Comparison of ENCODE assay signal across 8 cellular contexts in the genomic region with DNA sequence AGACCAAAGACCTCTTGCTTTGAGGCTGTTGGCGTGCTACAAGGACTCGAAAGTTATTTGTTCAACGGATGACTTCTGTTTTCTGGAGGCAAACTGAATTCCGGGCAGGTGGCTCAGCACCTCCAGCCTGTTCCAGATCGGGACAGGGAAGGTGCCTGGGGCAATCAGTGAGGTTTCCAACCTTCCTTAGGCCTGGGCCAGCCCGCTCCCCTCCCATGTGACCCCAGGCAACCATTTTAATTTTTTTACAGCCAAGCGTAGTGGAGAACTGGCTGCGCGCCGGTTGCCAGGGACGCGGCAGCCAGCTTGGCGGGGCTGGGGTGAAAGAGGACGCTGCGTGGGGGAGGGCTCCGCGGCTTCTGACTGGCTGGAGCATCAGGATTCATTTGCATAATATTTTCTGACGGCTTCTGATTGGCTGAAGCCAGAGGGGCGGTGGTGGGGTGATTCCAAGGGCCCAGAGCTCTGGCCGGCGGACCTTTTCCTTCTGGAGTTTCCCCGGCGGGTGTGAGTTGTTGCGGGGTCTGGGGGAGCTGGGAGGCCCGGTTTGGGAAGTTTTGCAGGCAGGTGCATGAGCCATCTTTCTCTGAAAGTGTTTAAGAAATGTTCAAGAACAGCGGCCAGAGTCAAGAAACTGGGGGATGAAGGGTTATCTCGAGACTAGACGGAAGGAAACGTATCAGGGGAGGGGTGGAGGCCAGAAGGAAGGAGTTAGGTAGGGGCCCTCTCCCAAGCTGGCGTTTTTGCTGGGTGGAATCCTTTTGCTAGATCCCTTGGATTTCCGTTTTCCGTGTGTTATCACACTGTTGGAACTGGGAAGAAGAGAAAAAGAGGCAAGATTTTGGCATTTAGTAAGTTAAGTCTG. TPM values are rescaled to one million over a fixed set of nuclear protein-coding genes. Genes with fewer than 3 reads are reported as not detected.
A peak's percentile ranks its signal among the peaks of the same experiment; 100 is the strongest.
DNase-seq lines count a peak whose midpoint lies in the region; ATAC-seq, FAIRE-seq and TF ChIP-seq lines count a peak whose summit lies in the region.

A gene with protein sequence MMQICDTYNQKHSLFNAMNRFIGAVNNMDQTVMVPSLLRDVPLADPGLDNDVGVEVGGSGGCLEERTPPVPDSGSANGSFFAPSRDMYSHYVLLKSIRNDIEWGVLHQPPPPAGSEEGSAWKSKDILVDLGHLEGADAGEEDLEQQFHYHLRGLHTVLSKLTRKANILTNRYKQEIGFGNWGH (plus strand): TSS at position 479 of the 865 bp plus-strand sequence. CDS start 3,488 bp downstream, outside the sequence.

- no peaks in the 10 kb centered on the region for H4K20me1 ChIP-seq in neural cell (ENCODE audit: insufficient read depth)

- peak within 1 kb of the TSS; percentile 49 for H3K9ac ChIP-seq in neural cell (ENCODE audit: low read length)

- peak within 1 kb of the TSS; percentile 96 to 99 for H3K27ac Mint-ChIP-seq in activated naive CD4-positive, alpha-beta T cell treated with anti-CD3 and anti-CD28 coated beads, Interleukin-2, amount 50 U/mL, for 72 hours

- TF ChIP-seq POLR2A in suprapubic skin (IDR thresholded peaks at IDR 0.05), result peak in 1 of 2 donors; percentile 65

- H3K36me3 Mint-ChIP-seq in activated naive CD4-positive, alpha-beta T cell treated with anti-CD3 and anti-CD28 coated beads, Interleukin-2, amount 50 U/mL, for 72 hours, result peaks cover 29 to 33% of the 10 kb centered on the region in 2 donors

- TF ChIP-seq CTCF in neural cell (IDR thresholded peaks at IDR 0.05; ENCODE audit: poor library complexity, severe bottlenecking) (no peak), suprapubic skin (IDR thresholded peaks at IDR 0.05) (no peak)

- H3K4me1 ChIP-seq in suprapubic skin, result no peaks in the 10 kb centered on the region

- H3K9me3 ChIP-seq in KOPT-K1 (ENCODE audit: insufficient read depth, low read length, poor library complexity, severe bottlenecking), result no peaks in the 10 kb centered on the region
- H3K9me3 ChIP-seq in neural cell (ENCODE audit: low read length), result no peaks in the 10 kb centered on the region
- H3K9me3 ChIP-seq in suprapubic skin, result no peaks in the 10 kb centered on the region

- TF ChIP-seq EP300 in neural cell (conservative IDR thresholded peaks at IDR 0.05; ENCODE audit: poor library complexity, severe bottlenecking) (peak; percentile 42), suprapubic skin (IDR thresholded peaks at IDR 0.05) (no peak)

- H3K79me2 ChIP-seq in neural cell (replicated peaks; ENCODE audit: insufficient read depth, low read length), result peaks cover 3% of the 10 kb centered on the region

- no peaks in the 10 kb centered on the region for H3K9me3 Mint-ChIP-seq in activated naive CD4-positive, alpha-beta T cell treated with anti-CD3 and anti-CD28 coated beads, Interleukin-2, amount 50 U/mL, for 72 hours

- H3F3A ChIP-seq in neural cell (ENCODE audit: insufficient read depth, low read length, poor library complexity, severe bottlenecking), result no peaks in the 10 kb centered on the region

- 22% methylated on average over 32 of the region's 32 CpGs for WGBS in suprapubic skin

- no peak for FAIRE-seq in frontal cortex (lab: Jason Lieb, UNC)

- peak within 1 kb of the TSS; percentile 33 for H2AFZ ChIP-seq in neural cell (ENCODE audit: low read depth, low read length)

- TF ChIP-seq RAD21 in neural cell (conservative IDR thresholded peaks at IDR 0.05), result peak; percentile 14

- ATAC-seq in GM21360 (IDR thresholded peaks at IDR 0.05; ENCODE audit: unreplicated experiment), result peak; percentile 58
- ATAC-seq in activated naive CD4-positive, alpha-beta T cell treated with anti-CD3 and anti-CD28 coated beads, Interleukin-2, amount 50 U/mL, for 72 hours, result peak; percentile 69 to 74

- H3K9me2 ChIP-seq in neural cell (ENCODE audit: insufficient read depth, low read length), result no peaks in the 10 kb centered on the region

- DNase-seq in Ammon's horn (ENCODE audit: low spot score), result peak; percentile 89
- DNase-seq in SK-N-DZ (ENCODE audit: low spot score), result peak; percentile 84
- DNase-seq in activated naive CD4-positive, alpha-beta T cell treated with anti-CD3 and anti-CD28 coated beads, Interleukin-2, amount 50 U/mL, for 72 hours (ENCODE audit: low spot score in 2 of 2), result peak; percentile 71 to 83
- peak; percentile 64 to 69 for DNase-seq in frontal cortex (ENCODE audit: low spot score in 2 of 2)
- peak; percentile 91 for DNase-seq in suprapubic skin (ENCODE audit: low spot score in 2 of 2)

- H3K27me3 ChIP-seq in neural cell (ENCODE audit: insufficient read depth, low read depth, low read length) (no peaks in the 10 kb centered on the region), suprapubic skin (no peaks in the 10 kb centered on the region)

- peak within 1 kb of the TSS; percentile 98 for H3K27ac ChIP-seq in KOPT-K1 (ENCODE audit: low read depth, low read length, poor library complexity, severe bottlenecking)
- H3K27ac ChIP-seq in neural cell (ENCODE audit: low read length), result peak within 1 kb of the TSS; percentile 51
- peak within 1 kb of the TSS; percentile 94 for H3K27ac ChIP-seq in suprapubic skin

- H3K36me3 ChIP-seq in KOPT-K1 (ENCODE audit: insufficient read depth, low read length) (no peaks in the 10 kb centered on the region; the same call in 1 of the 2 replicates), neural cell (ENCODE audit: insufficient read depth, low read length) (no peaks in the 10 kb centered on the region), suprapubic skin (no peaks in the 10 kb centered on the region)

- peak within 1 kb of the TSS; percentile 44 for H3K4me2 ChIP-seq in neural cell (ENCODE audit: low read length)

- H3K4me3 ChIP-seq in neural cell (ENCODE audit: low read length) (peak within 1 kb of the TSS; percentile 66), suprapubic skin (peak within 1 kb of the TSS; percentile 67)

TF ChIP-seq in neural cell, 6 proteins besides CTCF, POLR2A, EP300 and RAD21:
- peak; percentile 17 for TF ChIP-seq SMC3 (conservative IDR thresholded peaks at IDR 0.05; ENCODE audit: poor library complexity)
- TF ChIP-seq, protein P1, sequence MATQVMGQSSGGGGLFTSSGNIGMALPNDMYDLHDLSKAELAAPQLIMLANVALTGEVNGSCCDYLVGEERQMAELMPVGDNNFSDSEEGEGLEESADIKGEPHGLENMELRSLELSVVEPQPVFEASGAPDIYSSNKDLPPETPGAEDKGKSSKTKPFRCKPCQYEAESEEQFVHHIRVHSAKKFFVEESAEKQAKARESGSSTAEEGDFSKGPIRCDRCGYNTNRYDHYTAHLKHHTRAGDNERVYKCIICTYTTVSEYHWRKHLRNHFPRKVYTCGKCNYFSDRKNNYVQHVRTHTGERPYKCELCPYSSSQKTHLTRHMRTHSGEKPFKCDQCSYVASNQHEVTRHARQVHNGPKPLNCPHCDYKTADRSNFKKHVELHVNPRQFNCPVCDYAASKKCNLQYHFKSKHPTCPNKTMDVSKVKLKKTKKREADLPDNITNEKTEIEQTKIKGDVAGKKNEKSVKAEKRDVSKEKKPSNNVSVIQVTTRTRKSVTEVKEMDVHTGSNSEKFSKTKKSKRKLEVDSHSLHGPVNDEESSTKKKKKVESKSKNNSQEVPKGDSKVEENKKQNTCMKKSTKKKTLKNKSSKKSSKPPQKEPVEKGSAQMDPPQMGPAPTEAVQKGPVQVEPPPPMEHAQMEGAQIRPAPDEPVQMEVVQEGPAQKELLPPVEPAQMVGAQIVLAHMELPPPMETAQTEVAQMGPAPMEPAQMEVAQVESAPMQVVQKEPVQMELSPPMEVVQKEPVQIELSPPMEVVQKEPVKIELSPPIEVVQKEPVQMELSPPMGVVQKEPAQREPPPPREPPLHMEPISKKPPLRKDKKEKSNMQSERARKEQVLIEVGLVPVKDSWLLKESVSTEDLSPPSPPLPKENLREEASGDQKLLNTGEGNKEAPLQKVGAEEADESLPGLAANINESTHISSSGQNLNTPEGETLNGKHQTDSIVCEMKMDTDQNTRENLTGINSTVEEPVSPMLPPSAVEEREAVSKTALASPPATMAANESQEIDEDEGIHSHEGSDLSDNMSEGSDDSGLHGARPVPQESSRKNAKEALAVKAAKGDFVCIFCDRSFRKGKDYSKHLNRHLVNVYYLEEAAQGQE (IDR thresholded peaks at IDR 0.05; ENCODE audit: borderline replicate concordance), result no peak
- peak; percentile 39 for TF ChIP-seq MXI1 (conservative IDR thresholded peaks at IDR 0.05; ENCODE audit: poor library complexity, severe bottlenecking)
- TF ChIP-seq POLR2AphosphoS5 (IDR thresholded peaks at IDR 0.05), result peak; percentile 16

RNA-seq across cellular contexts. Expression of the gene that starts here (rescaled TPM):
- polyA plus RNA-seq in SK-N-DZ (2014; cell fraction: cytosol; rRNA removed), result 85.1 and 89.2 TPM in 2 replicates
- polyA plus RNA-seq in SK-N-DZ (2014; cell fraction: nucleus; rRNA removed), result 47.8 and 53.1 TPM in 2 replicates
- 100 to 1,000 TPM in 1 of 2 donors, 10 to 100 TPM in 1; 62.2 to 105 TPM for total RNA-seq in activated naive CD4-positive, alpha-beta T cell treated with anti-CD3 and anti-CD28 coated beads, Interleukin-2, amount 50 U/mL, for 72 hours
- total RNA-seq in frontal cortex (22.4 TPM), suprapubic skin (10 to 100 TPM; 25.9 to 57.1 (median 35.7) TPM)
- 8.2 and 11.1 TPM in 2 replicates for polyA plus RNA-seq in neural cell
- polyA minus RNA-seq in neural cell, result 6.7 and 8.5 TPM in 2 replicates

Comparison
In these comparisons a context has a peak if more than half of its experiments do, and no peak if none do; other contexts are left out.
1. Peak in every context shown above with its lines: DNase-seq, ATAC-seq, H3K4me3 ChIP-seq and H3K27ac ChIP-seq.